ENCODE assay signal across 2 cellular contexts in genomic region chrX:17590892-17591740, GRCh38.
TF ChIP-seq lines count a peak whose summit lies in the region.

No MANE protein-coding gene starts in this region.

TF ChIP-seq in IMR-90, 13 proteins besides CTCF, POLR2A, EP300 and RAD21 (continued from another document):
- TF ChIP-seq ELK1 (IDR thresholded peaks at IDR 0.05; ENCODE audit: borderline replicate concordance, low read depth, low read length) (no peak), SMC3 (IDR thresholded peaks at IDR 0.05; ENCODE audit: low read depth, low read length) (peak; percentile 90), USF2 (IDR thresholded peaks at IDR 0.05; ENCODE audit: low read depth, low read length) (no peak), MAZ (IDR thresholded peaks at IDR 0.05; ENCODE audit: borderline replicate concordance, low read depth, low read length) (no peak), MAFK (IDR thresholded peaks at IDR 0.05; ENCODE audit: low read depth, low read length) (peak; percentile 79)

TF ChIP-seq in GM12878, 131 proteins besides CTCF, POLR2A, EP300 and RAD21 (continued from another document):
- peak; percentile 78 for TF ChIP-seq SMC3 (IDR thresholded peaks at IDR 0.05; ENCODE audit: borderline replicate concordance, low read length)
